Comparison of ENCODE assay signal across 9 cellular contexts in the genomic region with DNA sequence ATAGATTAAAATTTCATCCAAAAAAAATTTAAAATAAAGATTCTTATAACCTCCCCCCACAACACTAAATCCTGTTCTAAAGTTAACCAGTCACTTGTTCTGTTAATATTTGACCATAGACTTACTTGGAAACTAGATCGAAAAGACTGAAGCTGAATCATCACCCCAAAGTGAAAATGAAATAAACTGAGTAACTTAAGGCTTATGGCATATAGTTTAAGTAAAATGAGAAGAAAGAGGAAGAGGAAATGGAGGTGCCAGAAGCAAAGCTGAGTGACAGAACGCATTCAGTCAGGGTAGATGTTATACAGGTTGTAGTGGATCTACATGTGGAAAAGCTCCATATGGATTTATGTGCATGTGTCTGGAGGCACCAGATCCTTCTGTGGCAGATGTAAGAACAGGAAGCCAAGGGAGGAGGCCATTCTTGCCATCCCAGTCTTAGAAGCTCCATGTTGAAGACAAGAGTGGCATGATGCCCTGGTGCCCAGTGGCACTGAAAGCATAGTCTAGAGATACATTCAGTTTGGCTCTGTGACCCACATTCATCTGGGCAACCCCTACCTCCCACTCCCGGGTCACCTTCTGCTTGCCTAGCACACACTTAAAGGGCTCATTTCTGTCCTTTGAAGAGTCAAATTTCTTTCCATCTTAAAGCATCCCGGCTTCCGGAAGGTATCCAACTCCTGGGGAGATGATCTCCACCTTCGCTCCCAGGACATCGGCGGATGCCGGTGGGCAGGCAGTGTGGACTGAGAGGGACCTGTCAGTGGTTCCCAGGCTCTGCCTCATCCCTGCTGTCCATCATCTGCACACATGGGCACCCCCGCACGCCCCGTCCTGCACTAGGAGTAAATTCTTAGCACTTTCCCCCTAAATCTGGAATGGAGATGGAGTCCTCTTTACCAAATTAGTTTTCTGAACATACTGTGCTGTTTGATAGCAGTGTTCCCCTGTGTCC.
DNase-seq lines count a peak whose midpoint lies in the region; ATAC-seq and TF ChIP-seq lines count a peak whose summit lies in the region.
"Had no signal": no experiment of that assay in that cellular context is flagged by ENCODE, and none has a peak within 500 bp of the region (broad histone marks: within the 10 kb centered on the region; RNA-seq: fewer than 3 reads in every experiment).

No MANE protein-coding gene starts in this region.

- H3K9me3 Mint-ChIP-seq in activated B cell treated with CpG ODN at 0.5 μM for 24 hours: no peaks in the 10 kb centered on the region
- no peaks in the 10 kb centered on the region for H3K9me3 Mint-ChIP-seq in nephron

- POLR2A ChIA-PET in activated B cell treated with CpG ODN at 0.5 μM for 24 hours (lab: Charles Lee): no interaction called here

- H3K36me3 Mint-ChIP-seq in activated B cell treated with CpG ODN at 0.5 μM for 24 hours (ENCODE audit: low read depth) (no peaks in the 10 kb centered on the region), nephron (ENCODE audit: low read depth) (peaks cover 39% of the 10 kb centered on the region)

- CTCF ChIA-PET in activated B cell treated with CpG ODN at 0.5 μM for 24 hours (lab: Charles Lee): no interaction called here

- H3K4me3 Mint-ChIP-seq in activated B cell treated with CpG ODN at 0.5 μM for 24 hours (no peak overlapping the region), nephron (no peak overlapping the region)

- DNase-seq in activated CD4-positive, CD25-positive, alpha-beta regulatory T cell treated with anti-CD3 and anti-CD28 coated beads, Interleukin-2, amount 50 U/mL, for 72 hours: no peak
- DNase-seq in activated B cell treated with CpG ODN at 0.5 μM for 24 hours (no peak), NCI-H1930 (lab: John Stamatoyannopoulos, UW) (no peak), hippocampal formation (lab: John Stamatoyannopoulos, UW) (no peak), nucleus accumbens (lab: John Stamatoyannopoulos, UW) (no peak)
- DNase-seq: NCI-H187 had no signal

- no peak overlapping the region for H3K27ac Mint-ChIP-seq in activated B cell treated with CpG ODN at 0.5 μM for 24 hours
- H3K27ac Mint-ChIP-seq in nephron: peak overlapping the region; percentile 6 to 82 (median 64)

- peak; percentile 73 to 75 for ATAC-seq in activated CD4-positive, CD25-positive, alpha-beta regulatory T cell treated with anti-CD3 and anti-CD28 coated beads, Interleukin-2, amount 50 U/mL, for 24 hours
- ATAC-seq in HG02642 (IDR thresholded peaks at IDR 0.05; ENCODE audit: poor library complexity, unreplicated experiment) (peak; percentile 62), activated B cell treated with CpG ODN at 0.5 μM for 24 hours (ENCODE audit: low read depth) (peak; percentile 18)

- H3K4me1 Mint-ChIP-seq in activated B cell treated with CpG ODN at 0.5 μM for 24 hours (peaks cover 3% of the 10 kb centered on the region), nephron (peaks cover 14% of the 10 kb centered on the region)

- TF ChIP-seq CTCF in activated B cell treated with CpG ODN at 0.5 μM for 24 hours (IDR thresholded peaks at IDR 0.05): no peak
- no peak for TF ChIP-seq CTCF in nephron (IDR thresholded peaks at IDR 0.05; ENCODE audit: unreplicated experiment in 3 of 3)

- intact Hi-C loops in activated B cell treated with CpG ODN at 0.5 μM for 24 hours (cut with micrococcal nuclease): no loop called here

- H3K27me3 Mint-ChIP-seq in activated B cell treated with CpG ODN at 0.5 μM for 24 hours (peaks cover 3% of the 10 kb centered on the region), nephron (ENCODE audit: low read depth) (no peaks in the 10 kb centered on the region)

Comparison
In these comparisons a context has a peak if more than half of its experiments do, and no peak if none do; other contexts are left out.
1. ATAC-seq: peak in every context shown above with its lines; median percentile 74 in activated CD4-positive, CD25-positive, alpha-beta regulatory T cell treated with anti-CD3 and anti-CD28 coated beads, Interleukin-2, amount 50 U/mL, for 24 hours; 62 in HG02642; 18 in activated B cell treated with CpG ODN at 0.5 μM for 24 hours.